2 cellular contexts compared by ENCODE assay signal in the genomic region with DNA sequence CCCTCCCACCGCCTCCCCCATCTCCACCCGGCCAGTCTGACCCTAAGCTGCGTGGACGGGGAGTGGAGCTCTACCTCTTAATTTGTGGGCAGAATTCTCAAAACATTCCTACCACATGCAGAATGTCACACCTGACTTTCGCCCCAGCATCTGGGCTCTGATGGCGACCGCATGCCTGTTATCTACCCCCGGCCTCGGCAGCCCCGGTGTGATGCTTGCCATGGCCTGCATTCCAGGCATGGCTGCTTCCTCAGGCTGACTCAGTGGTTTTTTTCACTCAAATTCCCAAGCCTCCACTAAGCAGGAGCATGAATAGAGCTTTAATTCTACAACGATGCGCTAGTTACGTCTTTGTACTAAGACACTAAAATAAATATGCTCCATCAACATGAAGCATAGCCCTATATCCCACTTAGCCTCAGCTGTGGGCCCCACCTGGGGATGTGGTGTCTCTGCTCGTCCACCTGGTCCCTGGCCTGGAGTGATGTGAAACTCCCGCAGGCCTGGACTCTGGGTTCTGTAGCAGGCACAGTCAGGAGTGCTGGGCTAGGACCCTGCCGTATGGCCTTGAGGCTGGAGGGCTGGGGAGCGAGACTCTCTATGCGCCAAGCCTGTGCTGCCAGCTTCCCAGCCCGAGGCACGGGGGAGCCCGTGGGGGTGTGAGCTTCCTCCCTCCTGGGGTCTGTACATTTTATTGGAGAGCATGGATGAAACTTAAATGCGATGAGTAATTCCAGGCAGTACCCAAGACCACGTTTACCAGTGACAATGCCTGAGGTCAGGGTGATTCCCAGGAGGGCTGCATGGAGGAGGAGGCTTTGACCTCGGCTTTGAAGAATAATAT.
TF ChIP-seq lines count a peak whose summit lies in the region.

No MANE protein-coding gene starts in this region.

TF ChIP-seq in GM23338, 12 proteins besides CTCF, POLR2A, EP300 and RAD21 (continued from another document and continues in another):
- TF ChIP-seq, protein P1, sequence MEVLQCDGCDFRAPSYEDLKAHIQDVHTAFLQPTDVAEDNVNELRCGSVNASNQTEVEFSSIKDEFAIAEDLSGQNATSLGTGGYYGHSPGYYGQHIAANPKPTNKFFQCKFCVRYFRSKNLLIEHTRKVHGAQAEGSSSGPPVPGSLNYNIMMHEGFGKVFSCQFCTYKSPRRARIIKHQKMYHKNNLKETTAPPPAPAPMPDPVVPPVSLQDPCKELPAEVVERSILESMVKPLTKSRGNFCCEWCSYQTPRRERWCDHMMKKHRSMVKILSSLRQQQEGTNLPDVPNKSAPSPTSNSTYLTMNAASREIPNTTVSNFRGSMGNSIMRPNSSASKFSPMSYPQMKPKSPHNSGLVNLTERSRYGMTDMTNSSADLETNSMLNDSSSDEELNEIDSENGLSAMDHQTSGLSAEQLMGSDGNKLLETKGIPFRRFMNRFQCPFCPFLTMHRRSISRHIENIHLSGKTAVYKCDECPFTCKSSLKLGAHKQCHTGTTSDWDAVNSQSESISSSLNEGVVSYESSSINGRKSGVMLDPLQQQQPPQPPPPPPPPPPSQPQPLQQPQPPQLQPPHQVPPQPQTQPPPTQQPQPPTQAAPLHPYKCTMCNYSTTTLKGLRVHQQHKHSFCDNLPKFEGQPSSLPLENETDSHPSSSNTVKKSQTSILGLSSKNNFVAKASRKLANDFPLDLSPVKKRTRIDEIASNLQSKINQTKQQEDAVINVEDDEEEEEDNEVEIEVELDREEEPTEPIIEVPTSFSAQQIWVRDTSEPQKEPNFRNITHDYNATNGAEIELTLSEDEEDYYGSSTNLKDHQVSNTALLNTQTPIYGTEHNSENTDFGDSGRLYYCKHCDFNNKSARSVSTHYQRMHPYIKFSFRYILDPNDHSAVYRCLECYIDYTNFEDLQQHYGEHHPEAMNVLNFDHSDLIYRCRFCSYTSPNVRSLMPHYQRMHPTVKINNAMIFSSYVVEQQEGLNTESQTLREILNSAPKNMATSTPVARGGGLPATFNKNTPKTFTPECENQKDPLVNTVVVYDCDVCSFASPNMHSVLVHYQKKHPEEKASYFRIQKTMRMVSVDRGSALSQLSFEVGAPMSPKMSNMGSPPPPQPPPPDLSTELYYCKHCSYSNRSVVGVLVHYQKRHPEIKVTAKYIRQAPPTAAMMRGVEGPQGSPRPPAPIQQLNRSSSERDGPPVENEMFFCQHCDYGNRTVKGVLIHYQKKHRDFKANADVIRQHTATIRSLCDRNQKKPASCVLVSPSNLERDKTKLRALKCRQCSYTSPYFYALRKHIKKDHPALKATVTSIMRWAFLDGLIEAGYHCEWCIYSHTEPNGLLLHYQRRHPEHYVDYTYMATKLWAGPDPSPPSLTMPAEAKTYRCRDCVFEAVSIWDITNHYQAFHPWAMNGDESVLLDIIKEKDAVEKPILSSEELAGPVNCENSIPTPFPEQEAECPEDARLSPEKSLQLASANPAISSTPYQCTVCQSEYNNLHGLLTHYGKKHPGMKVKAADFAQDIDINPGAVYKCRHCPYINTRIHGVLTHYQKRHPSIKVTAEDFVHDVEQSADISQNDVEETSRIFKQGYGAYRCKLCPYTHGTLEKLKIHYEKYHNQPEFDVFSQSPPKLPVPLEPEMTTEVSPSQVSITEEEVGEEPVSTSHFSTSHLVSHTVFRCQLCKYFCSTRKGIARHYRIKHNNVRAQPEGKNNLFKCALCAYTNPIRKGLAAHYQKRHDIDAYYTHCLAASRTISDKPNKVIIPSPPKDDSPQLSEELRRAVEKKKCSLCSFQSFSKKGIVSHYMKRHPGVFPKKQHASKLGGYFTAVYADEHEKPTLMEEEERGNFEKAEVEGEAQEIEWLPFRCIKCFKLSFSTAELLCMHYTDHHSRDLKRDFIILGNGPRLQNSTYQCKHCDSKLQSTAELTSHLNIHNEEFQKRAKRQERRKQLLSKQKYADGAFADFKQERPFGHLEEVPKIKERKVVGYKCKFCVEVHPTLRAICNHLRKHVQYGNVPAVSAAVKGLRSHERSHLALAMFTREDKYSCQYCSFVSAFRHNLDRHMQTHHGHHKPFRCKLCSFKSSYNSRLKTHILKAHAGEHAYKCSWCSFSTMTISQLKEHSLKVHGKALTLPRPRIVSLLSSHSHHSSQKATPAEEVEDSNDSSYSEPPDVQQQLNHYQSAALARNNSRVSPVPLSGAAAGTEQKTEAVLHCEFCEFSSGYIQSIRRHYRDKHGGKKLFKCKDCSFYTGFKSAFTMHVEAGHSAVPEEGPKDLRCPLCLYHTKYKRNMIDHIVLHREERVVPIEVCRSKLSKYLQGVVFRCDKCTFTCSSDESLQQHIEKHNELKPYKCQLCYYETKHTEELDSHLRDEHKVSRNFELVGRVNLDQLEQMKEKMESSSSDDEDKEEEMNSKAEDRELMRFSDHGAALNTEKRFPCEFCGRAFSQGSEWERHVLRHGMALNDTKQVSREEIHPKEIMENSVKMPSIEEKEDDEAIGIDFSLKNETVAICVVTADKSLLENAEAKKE (CRISPR knock-in tag; IDR thresholded peaks at IDR 0.05), result no peak
- TF ChIP-seq EZH2 (IDR thresholded peaks at IDR 0.05; ENCODE audit: low read depth, unreplicated experiment) (no peak), JUNB (IDR thresholded peaks at IDR 0.05; ENCODE audit: unreplicated experiment) (no peak), NANOG (IDR thresholded peaks at IDR 0.05; ENCODE audit: borderline replicate concordance) (no peak), STAT1 (IDR thresholded peaks at IDR 0.05; ENCODE audit: unreplicated experiment) (no peak), REST (IDR thresholded peaks at IDR 0.05; ENCODE audit: unreplicated experiment) (no peak)
- TF ChIP-seq, protein P2, sequence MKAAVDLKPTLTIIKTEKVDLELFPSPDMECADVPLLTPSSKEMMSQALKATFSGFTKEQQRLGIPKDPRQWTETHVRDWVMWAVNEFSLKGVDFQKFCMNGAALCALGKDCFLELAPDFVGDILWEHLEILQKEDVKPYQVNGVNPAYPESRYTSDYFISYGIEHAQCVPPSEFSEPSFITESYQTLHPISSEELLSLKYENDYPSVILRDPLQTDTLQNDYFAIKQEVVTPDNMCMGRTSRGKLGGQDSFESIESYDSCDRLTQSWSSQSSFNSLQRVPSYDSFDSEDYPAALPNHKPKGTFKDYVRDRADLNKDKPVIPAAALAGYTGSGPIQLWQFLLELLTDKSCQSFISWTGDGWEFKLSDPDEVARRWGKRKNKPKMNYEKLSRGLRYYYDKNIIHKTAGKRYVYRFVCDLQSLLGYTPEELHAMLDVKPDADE (IDR thresholded peaks at IDR 0.05), result no peak

TF ChIP-seq in WTC11, 78 proteins besides CTCF, POLR2A, EP300 and RAD21:
- TF ChIP-seq, protein P3, sequence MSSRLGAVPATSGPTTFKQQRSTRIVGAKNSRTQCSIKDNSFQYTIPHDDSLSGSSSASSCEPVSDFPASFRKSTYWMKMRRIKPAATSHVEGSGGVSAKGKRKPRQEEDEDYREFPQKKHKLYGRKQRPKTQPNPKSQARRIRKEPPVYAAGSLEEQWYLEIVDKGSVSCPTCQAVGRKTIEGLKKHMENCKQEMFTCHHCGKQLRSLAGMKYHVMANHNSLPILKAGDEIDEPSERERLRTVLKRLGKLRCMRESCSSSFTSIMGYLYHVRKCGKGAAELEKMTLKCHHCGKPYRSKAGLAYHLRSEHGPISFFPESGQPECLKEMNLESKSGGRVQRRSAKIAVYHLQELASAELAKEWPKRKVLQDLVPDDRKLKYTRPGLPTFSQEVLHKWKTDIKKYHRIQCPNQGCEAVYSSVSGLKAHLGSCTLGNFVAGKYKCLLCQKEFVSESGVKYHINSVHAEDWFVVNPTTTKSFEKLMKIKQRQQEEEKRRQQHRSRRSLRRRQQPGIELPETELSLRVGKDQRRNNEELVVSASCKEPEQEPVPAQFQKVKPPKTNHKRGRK (CRISPR knock-in tag; IDR thresholded peaks at IDR 0.05; ENCODE audit: borderline replicate concordance), result no peak
- no peak for TF ChIP-seq CREM (CRISPR knock-in tag; IDR thresholded peaks at IDR 0.05)
- TF ChIP-seq JAZF1 (CRISPR knock-in tag; IDR thresholded peaks at IDR 0.05), result no peak
- no peak for TF ChIP-seq ZNF317 (CRISPR knock-in tag; IDR thresholded peaks at IDR 0.05; ENCODE audit: borderline replicate concordance, low read depth)
- TF ChIP-seq, protein P4, sequence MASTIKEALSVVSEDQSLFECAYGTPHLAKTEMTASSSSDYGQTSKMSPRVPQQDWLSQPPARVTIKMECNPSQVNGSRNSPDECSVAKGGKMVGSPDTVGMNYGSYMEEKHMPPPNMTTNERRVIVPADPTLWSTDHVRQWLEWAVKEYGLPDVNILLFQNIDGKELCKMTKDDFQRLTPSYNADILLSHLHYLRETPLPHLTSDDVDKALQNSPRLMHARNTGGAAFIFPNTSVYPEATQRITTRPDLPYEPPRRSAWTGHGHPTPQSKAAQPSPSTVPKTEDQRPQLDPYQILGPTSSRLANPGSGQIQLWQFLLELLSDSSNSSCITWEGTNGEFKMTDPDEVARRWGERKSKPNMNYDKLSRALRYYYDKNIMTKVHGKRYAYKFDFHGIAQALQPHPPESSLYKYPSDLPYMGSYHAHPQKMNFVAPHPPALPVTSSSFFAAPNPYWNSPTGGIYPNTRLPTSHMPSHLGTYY (CRISPR knock-in tag; IDR thresholded peaks at IDR 0.05), result no peak
- no peak for TF ChIP-seq SOX15 (CRISPR knock-in tag; IDR thresholded peaks at IDR 0.05)
- TF ChIP-seq EMX1 (CRISPR knock-in tag; IDR thresholded peaks at IDR 0.05), result no peak
- TF ChIP-seq FOXP1 (CRISPR knock-in tag; IDR thresholded peaks at IDR 0.05; ENCODE audit: borderline replicate concordance), result no peak
- no peak for TF ChIP-seq PRDM15 (CRISPR knock-in tag; IDR thresholded peaks at IDR 0.05)
- TF ChIP-seq ZNF416 (CRISPR knock-in tag; IDR thresholded peaks at IDR 0.05), result no peak
- TF ChIP-seq STAT6 (CRISPR knock-in tag; conservative IDR thresholded peaks at IDR 0.05; ENCODE audit: low read depth), result no peak
- TF ChIP-seq, protein P5, sequence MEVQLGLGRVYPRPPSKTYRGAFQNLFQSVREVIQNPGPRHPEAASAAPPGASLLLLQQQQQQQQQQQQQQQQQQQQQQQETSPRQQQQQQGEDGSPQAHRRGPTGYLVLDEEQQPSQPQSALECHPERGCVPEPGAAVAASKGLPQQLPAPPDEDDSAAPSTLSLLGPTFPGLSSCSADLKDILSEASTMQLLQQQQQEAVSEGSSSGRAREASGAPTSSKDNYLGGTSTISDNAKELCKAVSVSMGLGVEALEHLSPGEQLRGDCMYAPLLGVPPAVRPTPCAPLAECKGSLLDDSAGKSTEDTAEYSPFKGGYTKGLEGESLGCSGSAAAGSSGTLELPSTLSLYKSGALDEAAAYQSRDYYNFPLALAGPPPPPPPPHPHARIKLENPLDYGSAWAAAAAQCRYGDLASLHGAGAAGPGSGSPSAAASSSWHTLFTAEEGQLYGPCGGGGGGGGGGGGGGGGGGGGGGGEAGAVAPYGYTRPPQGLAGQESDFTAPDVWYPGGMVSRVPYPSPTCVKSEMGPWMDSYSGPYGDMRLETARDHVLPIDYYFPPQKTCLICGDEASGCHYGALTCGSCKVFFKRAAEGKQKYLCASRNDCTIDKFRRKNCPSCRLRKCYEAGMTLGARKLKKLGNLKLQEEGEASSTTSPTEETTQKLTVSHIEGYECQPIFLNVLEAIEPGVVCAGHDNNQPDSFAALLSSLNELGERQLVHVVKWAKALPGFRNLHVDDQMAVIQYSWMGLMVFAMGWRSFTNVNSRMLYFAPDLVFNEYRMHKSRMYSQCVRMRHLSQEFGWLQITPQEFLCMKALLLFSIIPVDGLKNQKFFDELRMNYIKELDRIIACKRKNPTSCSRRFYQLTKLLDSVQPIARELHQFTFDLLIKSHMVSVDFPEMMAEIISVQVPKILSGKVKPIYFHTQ (CRISPR knock-in tag; IDR thresholded peaks at IDR 0.05), result no peak
- TF ChIP-seq, protein P6, sequence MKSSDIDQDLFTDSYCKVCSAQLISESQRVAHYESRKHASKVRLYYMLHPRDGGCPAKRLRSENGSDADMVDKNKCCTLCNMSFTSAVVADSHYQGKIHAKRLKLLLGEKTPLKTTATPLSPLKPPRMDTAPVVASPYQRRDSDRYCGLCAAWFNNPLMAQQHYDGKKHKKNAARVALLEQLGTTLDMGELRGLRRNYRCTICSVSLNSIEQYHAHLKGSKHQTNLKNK (CRISPR knock-in tag; IDR thresholded peaks at IDR 0.05), result no peak
